31 cellular contexts compared by ENCODE assay signal in the genomic region with DNA sequence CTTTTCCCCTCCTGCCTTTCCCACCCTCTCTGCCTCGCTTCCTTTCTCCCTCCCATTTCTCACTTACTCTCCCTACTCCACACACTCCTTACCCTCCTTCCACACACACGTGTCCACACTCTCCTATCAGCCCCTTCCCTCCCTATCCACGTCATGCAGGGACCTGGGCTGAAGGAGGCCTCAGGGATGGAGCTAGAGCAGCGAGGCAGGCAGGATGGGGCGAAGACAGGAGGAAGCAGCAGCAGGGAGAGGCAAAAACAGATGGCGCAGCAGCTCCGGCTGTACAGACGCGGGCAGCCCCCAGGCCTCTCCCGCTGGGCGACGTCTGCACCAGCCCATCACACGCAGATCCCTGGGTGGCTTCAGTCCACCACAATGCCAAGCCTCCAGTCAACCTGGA.
"Had no signal": no experiment of that assay in that cellular context is flagged by ENCODE, and none has a peak within 500 bp of the region (broad histone marks: within the 10 kb centered on the region; RNA-seq: fewer than 3 reads in every experiment).

No MANE protein-coding gene starts in this region.

- H3K4me1 Mint-ChIP-seq: activated CD8-positive, alpha-beta memory T cell treated with anti-CD3 and anti-CD28 coated beads, Interleukin-2, amount 10 ng/mL, durations not matched to agents 7 days and 5 days; activated naive CD4-positive, alpha-beta T cell treated with anti-CD3 and anti-CD28 coated beads, Interleukin-2, amount 50 U/mL, for 24 hours; activated naive CD8-positive, alpha-beta T cell treated with anti-CD3 and anti-CD28 coated beads, Interleukin-2, amount 50 U/mL, for 24 hours; central memory CD8-positive, alpha-beta T cell had no signal

- H3K27me3 Mint-ChIP-seq: activated CD8-positive, alpha-beta memory T cell treated with anti-CD3 and anti-CD28 coated beads, Interleukin-2, amount 10 ng/mL, durations not matched to agents 7 days and 5 days; activated naive CD8-positive, alpha-beta T cell treated with anti-CD3 and anti-CD28 coated beads, Interleukin-2, amount 50 U/mL, for 24 hours had no signal

- ATAC-seq: activated CD4-positive, CD25-positive, alpha-beta regulatory T cell treated with anti-CD3 and anti-CD28 coated beads, Interleukin-2, amount 50 U/mL, for 24 hours; activated CD8-positive, alpha-beta memory T cell treated with anti-CD3 and anti-CD28 coated beads, Interleukin-2, amount 10 ng/mL, durations not matched to agents 7 days and 5 days; activated CD8-positive, alpha-beta T cell treated with anti-CD3 and anti-CD28 coated beads, Interleukin-2, amount 10 ng/mL, durations not matched to agents 7 days and 5 days; activated naive CD8-positive, alpha-beta T cell treated with anti-CD3 and anti-CD28 coated beads, Interleukin-2, amount 50 U/mL, for 24 hours; gastrocnemius medialis; pancreas; sciatic nerve; stimulated activated naive CD8-positive, alpha-beta T cell treated with anti-CD3 and anti-CD28 coated beads, Interleukin-15, Interleukin-2, amounts not matched to agents 100 U/mL and 50 U/mL, for 24 hours had no signal

- H3K27me3 ChIP-seq: gastrocnemius medialis, hepatocyte, pancreas, vagina had no signal

- H3K4me3 ChIP-seq: breast epithelium, gastrocnemius medialis, hepatocyte, left ventricle myocardium inferior, lung, pancreas, prostate gland, skin epidermis, vagina had no signal

- H3K4me1 ChIP-seq: breast epithelium, gastrocnemius medialis, left ventricle myocardium inferior, pancreas, prostate gland, vagina had no signal

- H3K4me3 Mint-ChIP-seq: activated CD8-positive, alpha-beta memory T cell treated with anti-CD3 and anti-CD28 coated beads, Interleukin-2, amount 10 ng/mL, durations not matched to agents 7 days and 5 days; activated CD8-positive, alpha-beta T cell treated with anti-CD3 and anti-CD28 coated beads, Interleukin-2, amount 10 ng/mL, durations not matched to agents 7 days and 5 days; activated naive CD4-positive, alpha-beta T cell treated with anti-CD3 and anti-CD28 coated beads, Interleukin-2, amount 50 U/mL, for 24 hours; activated naive CD8-positive, alpha-beta T cell treated with anti-CD3 and anti-CD28 coated beads, Interleukin-2, amount 50 U/mL, for 24 hours; central memory CD8-positive, alpha-beta T cell; nephron progenitor cell; type B pancreatic cell had no signal

- H2AFZ ChIP-seq: hepatocyte had no signal

- H3K36me3 ChIP-seq: breast epithelium, gastrocnemius medialis, left ventricle myocardium inferior, pancreas, prostate gland, vagina, WERI-Rb-1 had no signal

- H3K9me3 Mint-ChIP-seq: activated naive CD4-positive, alpha-beta T cell treated with anti-CD3 and anti-CD28 coated beads, Interleukin-2, amount 50 U/mL, for 24 hours; activated naive CD8-positive, alpha-beta T cell treated with anti-CD3 and anti-CD28 coated beads, Interleukin-2, amount 50 U/mL, for 24 hours; activated T-helper 2 cell treated with anti-CD3 and anti-CD28 coated beads, Interferon-gamma antibody, Interleukin-2, Interleukin-4, amounts not matched to agents 10 μg/mL and 5 μg/mL and 100 μg/mL, durations not matched to agents 14 hours and 24 hours and 36 hours; central memory CD8-positive, alpha-beta T cell; type B pancreatic cell had no signal

- H3K9me3 ChIP-seq: breast epithelium, gastrocnemius medialis, left ventricle myocardium inferior, pancreas, prostate gland, vagina had no signal

- H3K27ac ChIP-seq: breast epithelium, gastrocnemius medialis, hepatocyte, left ventricle myocardium inferior, pancreas, prostate gland, skin epidermis, vagina, WERI-Rb-1 had no signal

- H3K27ac Mint-ChIP-seq: activated CD8-positive, alpha-beta memory T cell treated with anti-CD3 and anti-CD28 coated beads, Interleukin-2, amount 10 ng/mL, durations not matched to agents 7 days and 5 days; activated CD8-positive, alpha-beta T cell treated with anti-CD3 and anti-CD28 coated beads, Interleukin-2, amount 10 ng/mL, durations not matched to agents 7 days and 5 days; activated naive CD4-positive, alpha-beta T cell treated with anti-CD3 and anti-CD28 coated beads, Interleukin-2, amount 50 U/mL, for 24 hours; activated naive CD8-positive, alpha-beta T cell treated with anti-CD3 and anti-CD28 coated beads, Interleukin-2, amount 50 U/mL, for 24 hours; activated T-helper 2 cell treated with anti-CD3 and anti-CD28 coated beads, Interferon-gamma antibody, Interleukin-2, Interleukin-4, amounts not matched to agents 10 μg/mL and 5 μg/mL and 100 μg/mL, durations not matched to agents 14 hours and 24 hours and 36 hours; nephron progenitor cell; type B pancreatic cell had no signal

- DNase-seq: activated CD4-positive, alpha-beta T cell treated with anti-CD3 and anti-CD28 coated beads, Interleukin-2, amount 50 U/mL, for 1 hour; activated CD8-positive, alpha-beta memory T cell treated with anti-CD3 and anti-CD28 coated beads, Interleukin-2, amount 10 ng/mL, durations not matched to agents 7 days and 5 days; activated CD8-positive, alpha-beta T cell treated with anti-CD3 and anti-CD28 coated beads, Interleukin-2, amount 10 ng/mL, durations not matched to agents 7 days and 5 days; activated naive CD8-positive, alpha-beta T cell treated with anti-CD3 and anti-CD28 coated beads, Interleukin-2, amount 50 U/mL, for 24 hours; activated T-cell treated with anti-CD3 and anti-CD28 coated beads, Interleukin-2, amount 50 U/mL, for 48 hours; amygdala; dermis blood vessel endothelial cell; effector memory CD4-positive, alpha-beta T cell; gastrocnemius medialis; islet precursor cell; left ventricle myocardium inferior; nephron progenitor cell; pancreas; retina; stimulated activated CD4-positive, alpha-beta T cell treated with anti-CD3 and anti-CD28 coated beads, Interleukin-12 subunit alpha, Interleukin-12 subunit beta, amount 100 ng/mL, for 4 hours; stimulated activated CD4-positive, alpha-beta T cell treated with anti-CD3 and anti-CD28 coated beads, Interleukin-4, amount 100 ng/mL, for 1 hour; stimulated activated naive CD8-positive, alpha-beta T cell treated with anti-CD3 and anti-CD28 coated beads, Interleukin-15, Interleukin-2, amounts not matched to agents 100 U/mL and 50 U/mL, for 24 hours; T-helper 9 cell; WERI-Rb-1 had no signal

- H3K79me2 ChIP-seq: hepatocyte had no signal

- H3K36me3 Mint-ChIP-seq: activated CD8-positive, alpha-beta memory T cell treated with anti-CD3 and anti-CD28 coated beads, Interleukin-2, amount 10 ng/mL, durations not matched to agents 7 days and 5 days; activated naive CD4-positive, alpha-beta T cell treated with anti-CD3 and anti-CD28 coated beads, Interleukin-2, amount 50 U/mL, for 24 hours; type B pancreatic cell had no signal

- H3K4me2 ChIP-seq: hepatocyte had no signal
